ENCODE assay signal across 8 cellular contexts in genomic region chr1:26788836-26789611, GRCh38.
DNase-seq lines count a peak whose midpoint lies in the region; ATAC-seq lines count a peak whose summit lies in the region.

No MANE protein-coding gene starts in this region.

- H3K36me3 Mint-ChIP-seq in effector memory CD8-positive, alpha-beta T cell (ENCODE audit: insufficient read depth): peaks cover 48% of the 10 kb centered on the region
- peaks cover 12% of the 10 kb centered on the region for H3K36me3 Mint-ChIP-seq in memory B cell

- H3K4me3 Mint-ChIP-seq in effector memory CD8-positive, alpha-beta T cell: peak overlapping the region; percentile 99 to 100
- H3K4me3 Mint-ChIP-seq in memory B cell: peak overlapping the region; percentile 99

- H3K27ac Mint-ChIP-seq in effector memory CD8-positive, alpha-beta T cell: peak overlapping the region; percentile 100
- H3K27ac Mint-ChIP-seq in memory B cell: peak overlapping the region; percentile 99

- DNase-seq in DMS114 treated with DMSO at 0.1 percent for 48 hours (lab: John Stamatoyannopoulos, UW; ENCODE audit: unreplicated experiment) (peak; percentile 68), HS-27A (ENCODE audit: low read depth) (peak; percentile 77), NCI-H82 treated with DMSO at 0.1 percent for 48 hours (lab: John Stamatoyannopoulos, UW; ENCODE audit: unreplicated experiment) (peak; percentile 77), memory B cell (ENCODE audit: low spot score in 2 of 2) (peak; percentile 76)
- DNase-seq in activated CD8-positive, alpha-beta memory T cell treated with anti-CD3 and anti-CD28 coated beads for 24 hours: peak; percentile 89
- DNase-seq in effector memory CD8-positive, alpha-beta T cell: peak; percentile 80 to 84 (median 80)
- DNase-seq in stimulated activated CD8-positive, alpha-beta memory T cell treated with anti-CD3 and anti-CD28 coated beads, Interleukin-12 subunit alpha, Interleukin-12 subunit beta, amount 100 ng/mL, for 1 hour (ENCODE audit: low read depth): peak; percentile 77

- H3K27me3 Mint-ChIP-seq in effector memory CD8-positive, alpha-beta T cell: no peaks in the 10 kb centered on the region
- H3K27me3 Mint-ChIP-seq in memory B cell: no peaks in the 10 kb centered on the region

- peak; percentile 17 for ATAC-seq in effector memory CD8-positive, alpha-beta T cell (replicated peaks)
- ATAC-seq in memory B cell (ENCODE audit: low read depth) (peak; percentile 37), GM21529 (IDR thresholded peaks at IDR 0.05; ENCODE audit: unreplicated experiment) (no peak)

- H3K4me1 Mint-ChIP-seq in effector memory CD8-positive, alpha-beta T cell (ENCODE audit: low read depth in 2 of 2): peaks cover 68 to 73% of the 10 kb centered on the region in 2 donors
- H3K4me1 Mint-ChIP-seq in memory B cell: peaks cover 46% of the 10 kb centered on the region

- H3K9me3 Mint-ChIP-seq in effector memory CD8-positive, alpha-beta T cell: no peaks in the 10 kb centered on the region
- no peaks in the 10 kb centered on the region for H3K9me3 Mint-ChIP-seq in memory B cell
